19 cellular contexts compared by ENCODE assay signal in genomic region chr3:157948605-157949383, GRCh38.
"Had no signal": no experiment of that assay in that cellular context is flagged by ENCODE, and none has a peak within 500 bp of the region (broad histone marks: within the 10 kb centered on the region; RNA-seq: fewer than 3 reads in every experiment).

No MANE protein-coding gene starts in this region.

- H3K4me3 Mint-ChIP-seq: activated CD4-positive, alpha-beta memory T cell treated with anti-CD3 and anti-CD28 coated beads for 36 hours; activated naive CD8-positive, alpha-beta T cell treated with anti-CD3 and anti-CD28 coated beads, Interleukin-2, amount 10 ng/mL, durations not matched to agents 7 days and 5 days; nephron had no signal

- H3K4me3 ChIP-seq: body of pancreas, lower lobe of right lung, upper lobe of right lung had no signal

- H3K4me1 Mint-ChIP-seq: activated naive CD8-positive, alpha-beta T cell treated with anti-CD3 and anti-CD28 coated beads, Interleukin-2, amount 10 ng/mL, durations not matched to agents 7 days and 5 days; nephron had no signal

- H3K27ac ChIP-seq: body of pancreas, epithelial cell of prostate, lower lobe of right lung, upper lobe of right lung had no signal

- H3K27me3 ChIP-seq: body of pancreas, upper lobe of right lung had no signal

- H3K9me3 Mint-ChIP-seq: activated naive CD8-positive, alpha-beta T cell treated with anti-CD3 and anti-CD28 coated beads, Interleukin-2, amount 10 ng/mL, durations not matched to agents 7 days and 5 days; nephron had no signal

- ATAC-seq: body of pancreas, lower lobe of right lung, upper lobe of right lung had no signal

- DNase-seq: activated CD4-positive, alpha-beta memory T cell treated with anti-CD3 and anti-CD28 coated beads for 36 hours; activated CD4-positive, alpha-beta T cell treated with anti-CD3 and anti-CD28 coated beads for 4 hours; activated naive CD4-positive, alpha-beta T cell; activated naive CD8-positive, alpha-beta T cell treated with anti-CD3 and anti-CD28 coated beads, Interleukin-2, amount 10 ng/mL, durations not matched to agents 7 days and 5 days; amygdala; body of pancreas; foreskin melanocyte; head of caudate nucleus; lower lobe of right lung; nucleus accumbens; retina; stimulated activated CD4-positive, alpha-beta T cell treated with anti-CD3 and anti-CD28 coated beads, Interleukin-12 subunit alpha, Interleukin-12 subunit beta, amount 100 ng/mL, for 4 hours; stimulated activated CD4-positive, alpha-beta T cell treated with anti-CD3 and anti-CD28 coated beads, Interleukin-1b, Interleukin-23, amount 100 ng/mL, for 48 hours; stimulated activated CD8-positive, alpha-beta memory T cell treated with anti-CD3 and anti-CD28 coated beads, Interleukin-4, amount 100 ng/mL, for 48 hours; stimulated activated naive CD4-positive, alpha-beta T cell; T1000; upper lobe of right lung had no signal

- H3K36me3 Mint-ChIP-seq: activated CD4-positive, alpha-beta memory T cell treated with anti-CD3 and anti-CD28 coated beads for 36 hours; activated naive CD8-positive, alpha-beta T cell treated with anti-CD3 and anti-CD28 coated beads, Interleukin-2, amount 10 ng/mL, durations not matched to agents 7 days and 5 days had no signal

- H3K9me3 ChIP-seq: body of pancreas, lower lobe of right lung, upper lobe of right lung had no signal

- H3K4me1 ChIP-seq: body of pancreas, lower lobe of right lung, upper lobe of right lung had no signal

- H3K36me3 ChIP-seq: lower lobe of right lung, upper lobe of right lung had no signal

- H3K27me3 Mint-ChIP-seq: activated CD4-positive, alpha-beta memory T cell treated with anti-CD3 and anti-CD28 coated beads for 36 hours; activated naive CD8-positive, alpha-beta T cell treated with anti-CD3 and anti-CD28 coated beads, Interleukin-2, amount 10 ng/mL, durations not matched to agents 7 days and 5 days had no signal

- H3K27ac Mint-ChIP-seq: activated CD4-positive, alpha-beta memory T cell treated with anti-CD3 and anti-CD28 coated beads for 36 hours; activated naive CD8-positive, alpha-beta T cell treated with anti-CD3 and anti-CD28 coated beads, Interleukin-2, amount 10 ng/mL, durations not matched to agents 7 days and 5 days; nephron had no signal
